Comparison of ENCODE assay signal across 1 cellular context in the genomic region with DNA sequence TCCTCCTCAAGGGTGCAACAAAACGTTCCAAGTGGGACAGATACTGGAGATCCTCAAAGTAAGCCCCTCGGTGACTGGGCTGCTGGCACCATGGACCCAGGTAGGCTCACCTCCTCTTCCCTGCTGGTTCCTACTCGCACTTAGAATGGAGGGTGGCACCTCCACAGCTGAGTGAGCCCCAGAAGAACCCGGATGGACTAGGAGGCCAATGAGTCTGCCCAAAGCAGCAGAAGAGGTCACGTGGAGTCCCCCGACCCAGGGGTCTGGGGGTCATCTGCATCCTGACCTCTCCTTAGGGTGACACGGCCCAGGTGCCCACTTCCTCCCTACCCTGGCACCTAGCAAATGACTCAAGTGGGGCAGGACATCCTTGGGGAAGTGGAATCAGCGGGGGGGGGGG.
TF ChIP-seq lines count a peak whose summit lies in the region.

No MANE protein-coding gene starts in this region.

TF ChIP-seq in H1, 55 proteins besides CTCF, POLR2A, EP300 and RAD21:
- TF ChIP-seq MAFK (IDR thresholded peaks at IDR 0.05; ENCODE audit: low read depth, low read length): no peak
- TF ChIP-seq BCL11A (IDR thresholded peaks at IDR 0.05; ENCODE audit: low read depth in 2 of 2, low read length in 2 of 2): no peak
- no peak for TF ChIP-seq ASH2L (IDR thresholded peaks at IDR 0.05; ENCODE audit: low read length)
- no peak for TF ChIP-seq YY1 (IDR thresholded peaks at IDR 0.05; ENCODE audit: low read depth, low read length)
- no peak for TF ChIP-seq TAF1 (IDR thresholded peaks at IDR 0.05; ENCODE audit: low read depth, low read length)
- TF ChIP-seq SIN3A (conservative IDR thresholded peaks at IDR 0.05 in 1 of 2, IDR thresholded peaks at IDR 0.05 in 1 of 2; ENCODE audit: low read depth in 1 of 2, low read length in 2 of 2): no peak
- TF ChIP-seq GABPA (IDR thresholded peaks at IDR 0.05; ENCODE audit: borderline replicate concordance, insufficient read depth, low read length): no peak
- no peak for TF ChIP-seq KDM4A (IDR thresholded peaks at IDR 0.05; ENCODE audit: low read depth, low read length, severe bottlenecking)
- no peak for TF ChIP-seq CREB1 (IDR thresholded peaks at IDR 0.05)
- TF ChIP-seq, protein P1, sequence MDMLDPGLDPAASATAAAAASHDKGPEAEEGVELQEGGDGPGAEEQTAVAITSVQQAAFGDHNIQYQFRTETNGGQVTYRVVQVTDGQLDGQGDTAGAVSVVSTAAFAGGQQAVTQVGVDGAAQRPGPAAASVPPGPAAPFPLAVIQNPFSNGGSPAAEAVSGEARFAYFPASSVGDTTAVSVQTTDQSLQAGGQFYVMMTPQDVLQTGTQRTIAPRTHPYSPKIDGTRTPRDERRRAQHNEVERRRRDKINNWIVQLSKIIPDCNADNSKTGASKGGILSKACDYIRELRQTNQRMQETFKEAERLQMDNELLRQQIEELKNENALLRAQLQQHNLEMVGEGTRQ (IDR thresholded peaks at IDR 0.05; ENCODE audit: low read length): no peak
- TF ChIP-seq RBBP5 (IDR thresholded peaks at IDR 0.05; ENCODE audit: borderline replicate concordance, low read depth, low read length): no peak
- TF ChIP-seq, protein P2, sequence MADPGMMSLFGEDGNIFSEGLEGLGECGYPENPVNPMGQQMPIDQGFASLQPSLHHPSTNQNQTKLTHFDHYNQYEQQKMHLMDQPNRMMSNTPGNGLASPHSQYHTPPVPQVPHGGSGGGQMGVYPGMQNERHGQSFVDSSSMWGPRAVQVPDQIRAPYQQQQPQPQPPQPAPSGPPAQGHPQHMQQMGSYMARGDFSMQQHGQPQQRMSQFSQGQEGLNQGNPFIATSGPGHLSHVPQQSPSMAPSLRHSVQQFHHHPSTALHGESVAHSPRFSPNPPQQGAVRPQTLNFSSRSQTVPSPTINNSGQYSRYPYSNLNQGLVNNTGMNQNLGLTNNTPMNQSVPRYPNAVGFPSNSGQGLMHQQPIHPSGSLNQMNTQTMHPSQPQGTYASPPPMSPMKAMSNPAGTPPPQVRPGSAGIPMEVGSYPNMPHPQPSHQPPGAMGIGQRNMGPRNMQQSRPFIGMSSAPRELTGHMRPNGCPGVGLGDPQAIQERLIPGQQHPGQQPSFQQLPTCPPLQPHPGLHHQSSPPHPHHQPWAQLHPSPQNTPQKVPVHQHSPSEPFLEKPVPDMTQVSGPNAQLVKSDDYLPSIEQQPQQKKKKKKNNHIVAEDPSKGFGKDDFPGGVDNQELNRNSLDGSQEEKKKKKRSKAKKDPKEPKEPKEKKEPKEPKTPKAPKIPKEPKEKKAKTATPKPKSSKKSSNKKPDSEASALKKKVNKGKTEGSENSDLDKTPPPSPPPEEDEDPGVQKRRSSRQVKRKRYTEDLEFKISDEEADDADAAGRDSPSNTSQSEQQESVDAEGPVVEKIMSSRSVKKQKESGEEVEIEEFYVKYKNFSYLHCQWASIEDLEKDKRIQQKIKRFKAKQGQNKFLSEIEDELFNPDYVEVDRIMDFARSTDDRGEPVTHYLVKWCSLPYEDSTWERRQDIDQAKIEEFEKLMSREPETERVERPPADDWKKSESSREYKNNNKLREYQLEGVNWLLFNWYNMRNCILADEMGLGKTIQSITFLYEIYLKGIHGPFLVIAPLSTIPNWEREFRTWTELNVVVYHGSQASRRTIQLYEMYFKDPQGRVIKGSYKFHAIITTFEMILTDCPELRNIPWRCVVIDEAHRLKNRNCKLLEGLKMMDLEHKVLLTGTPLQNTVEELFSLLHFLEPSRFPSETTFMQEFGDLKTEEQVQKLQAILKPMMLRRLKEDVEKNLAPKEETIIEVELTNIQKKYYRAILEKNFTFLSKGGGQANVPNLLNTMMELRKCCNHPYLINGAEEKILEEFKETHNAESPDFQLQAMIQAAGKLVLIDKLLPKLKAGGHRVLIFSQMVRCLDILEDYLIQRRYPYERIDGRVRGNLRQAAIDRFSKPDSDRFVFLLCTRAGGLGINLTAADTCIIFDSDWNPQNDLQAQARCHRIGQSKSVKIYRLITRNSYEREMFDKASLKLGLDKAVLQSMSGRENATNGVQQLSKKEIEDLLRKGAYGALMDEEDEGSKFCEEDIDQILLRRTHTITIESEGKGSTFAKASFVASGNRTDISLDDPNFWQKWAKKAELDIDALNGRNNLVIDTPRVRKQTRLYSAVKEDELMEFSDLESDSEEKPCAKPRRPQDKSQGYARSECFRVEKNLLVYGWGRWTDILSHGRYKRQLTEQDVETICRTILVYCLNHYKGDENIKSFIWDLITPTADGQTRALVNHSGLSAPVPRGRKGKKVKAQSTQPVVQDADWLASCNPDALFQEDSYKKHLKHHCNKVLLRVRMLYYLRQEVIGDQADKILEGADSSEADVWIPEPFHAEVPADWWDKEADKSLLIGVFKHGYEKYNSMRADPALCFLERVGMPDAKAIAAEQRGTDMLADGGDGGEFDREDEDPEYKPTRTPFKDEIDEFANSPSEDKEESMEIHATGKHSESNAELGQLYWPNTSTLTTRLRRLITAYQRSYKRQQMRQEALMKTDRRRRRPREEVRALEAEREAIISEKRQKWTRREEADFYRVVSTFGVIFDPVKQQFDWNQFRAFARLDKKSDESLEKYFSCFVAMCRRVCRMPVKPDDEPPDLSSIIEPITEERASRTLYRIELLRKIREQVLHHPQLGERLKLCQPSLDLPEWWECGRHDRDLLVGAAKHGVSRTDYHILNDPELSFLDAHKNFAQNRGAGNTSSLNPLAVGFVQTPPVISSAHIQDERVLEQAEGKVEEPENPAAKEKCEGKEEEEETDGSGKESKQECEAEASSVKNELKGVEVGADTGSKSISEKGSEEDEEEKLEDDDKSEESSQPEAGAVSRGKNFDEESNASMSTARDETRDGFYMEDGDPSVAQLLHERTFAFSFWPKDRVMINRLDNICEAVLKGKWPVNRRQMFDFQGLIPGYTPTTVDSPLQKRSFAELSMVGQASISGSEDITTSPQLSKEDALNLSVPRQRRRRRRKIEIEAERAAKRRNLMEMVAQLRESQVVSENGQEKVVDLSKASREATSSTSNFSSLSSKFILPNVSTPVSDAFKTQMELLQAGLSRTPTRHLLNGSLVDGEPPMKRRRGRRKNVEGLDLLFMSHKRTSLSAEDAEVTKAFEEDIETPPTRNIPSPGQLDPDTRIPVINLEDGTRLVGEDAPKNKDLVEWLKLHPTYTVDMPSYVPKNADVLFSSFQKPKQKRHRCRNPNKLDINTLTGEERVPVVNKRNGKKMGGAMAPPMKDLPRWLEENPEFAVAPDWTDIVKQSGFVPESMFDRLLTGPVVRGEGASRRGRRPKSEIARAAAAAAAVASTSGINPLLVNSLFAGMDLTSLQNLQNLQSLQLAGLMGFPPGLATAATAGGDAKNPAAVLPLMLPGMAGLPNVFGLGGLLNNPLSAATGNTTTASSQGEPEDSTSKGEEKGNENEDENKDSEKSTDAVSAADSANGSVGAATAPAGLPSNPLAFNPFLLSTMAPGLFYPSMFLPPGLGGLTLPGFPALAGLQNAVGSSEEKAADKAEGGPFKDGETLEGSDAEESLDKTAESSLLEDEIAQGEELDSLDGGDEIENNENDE (IDR thresholded peaks at IDR 0.05; ENCODE audit: insufficient replicate concordance, low read length): no peak
- TF ChIP-seq POLR2AphosphoS5 (IDR thresholded peaks at IDR 0.05; ENCODE audit: low read depth, low read length): no peak
- TF ChIP-seq FOSL1 (IDR thresholded peaks at IDR 0.05; ENCODE audit: insufficient read depth, low read depth, low read length): no peak
- no peak for TF ChIP-seq EGR1 (IDR thresholded peaks at IDR 0.05; ENCODE audit: borderline replicate concordance, low read depth, low read length)
